9 cellular contexts compared by ENCODE assay signal in the genomic region with DNA sequence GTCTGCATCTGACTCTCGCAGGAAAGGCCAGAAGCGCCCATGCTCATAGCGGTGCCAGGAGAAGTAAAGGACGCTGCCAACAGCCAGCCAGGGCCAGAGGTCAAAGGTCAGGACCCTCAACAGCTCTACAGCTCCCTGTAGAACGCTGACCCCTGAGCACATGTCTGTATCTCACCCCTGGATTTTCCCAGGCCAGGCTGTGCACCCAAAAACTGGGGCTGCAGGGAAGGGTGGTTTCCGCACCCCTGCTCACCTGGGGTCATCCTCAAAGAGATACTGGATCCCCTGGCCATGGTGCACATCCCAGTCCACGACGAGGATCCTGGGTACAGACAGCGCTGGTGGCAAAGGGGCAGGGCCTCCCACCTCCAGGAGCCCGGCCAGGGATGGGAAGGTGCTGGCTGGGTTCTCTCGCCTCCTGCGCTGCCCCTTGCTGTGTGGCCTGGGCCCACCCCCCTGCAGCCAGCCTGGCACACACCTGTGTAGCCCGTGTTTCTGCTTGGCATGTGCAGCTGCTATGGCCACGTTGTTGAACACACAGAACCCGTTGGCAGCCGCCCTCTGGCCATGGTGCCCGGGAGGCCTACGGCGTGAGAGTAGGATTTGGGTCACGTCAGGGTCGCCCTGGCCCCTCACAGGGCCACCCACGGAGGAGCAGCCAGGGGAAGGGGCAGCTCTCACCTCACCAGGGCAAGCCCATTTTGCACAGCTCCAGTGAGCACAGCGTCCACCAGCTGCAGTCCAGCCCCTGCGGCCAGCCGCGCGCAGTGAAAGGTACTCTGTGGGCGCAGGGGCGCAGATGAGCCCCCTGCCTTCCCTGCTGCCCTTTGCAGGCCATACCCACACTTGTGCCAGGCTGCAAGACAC. TPM values are rescaled to one million over a fixed set of nuclear protein-coding genes. Genes with fewer than 3 reads are reported as not detected.
A peak's percentile ranks its signal among the peaks of the same experiment; 100 is the strongest.
DNase-seq lines count a peak whose midpoint lies in the region; ATAC-seq, FAIRE-seq and TF ChIP-seq lines count a peak whose summit lies in the region.
"Had no signal": no experiment of that assay in that cellular context is flagged by ENCODE, and none has a peak within 500 bp of the region (broad histone marks: within the 10 kb centered on the region; RNA-seq: fewer than 3 reads in every experiment).

No MANE protein-coding gene starts in this region.

- peak; percentile 6; the same call in 1 of the 2 replicates for TF ChIP-seq POLR2A in GM12878 (IDR thresholded peaks at IDR 0.05; ENCODE audit: low read depth, low read length)

- SMC1A ChIA-PET in GM12878 (lab: Charles Lee; ENCODE audit: uncharacterized antibody, unreplicated experiment), result no interaction called here

- H3K79me2 ChIP-seq in SK-N-SH (ENCODE audit: insufficient read depth), result peaks cover 33% of the 10 kb centered on the region
- H3K79me2 ChIP-seq in GM12878 (ENCODE audit: control insufficient read depth, insufficient read depth, low read length), result peaks cover 26% of the 10 kb centered on the region

- ATAC-seq in SK-N-SH treated with all-trans-retinoic acid at 6 μM for 48 hours, result no peak
- ATAC-seq in GM12878, result no peak

- RAD21 ChIA-PET in GM12878 (lab: Charles Lee; ENCODE audit: unreplicated experiment), result no interaction called here

- peak overlapping the region; percentile 99 for H3K4me2 ChIP-seq in SK-N-SH
- peak overlapping the region; percentile 98 for H3K4me2 ChIP-seq in GM12878 (ENCODE audit: control insufficient read depth, insufficient read depth)

- in situ Hi-C loops in GM12878 (cut with MboI), result loop anchor here (10.0 kb wide), 2 partner anchors 245 to 365 kb away; no protein-coding TSS in a partner anchor

- BruUV-seq in GM12878 (replicated peaks; lab: Mats Ljungman, UMichigan), result no TSS peak

- 94% methylated on average over 6 of the region's 29 CpGs for WGBS in SK-N-SH (ENCODE audit: low lambda C conversion rate)
- WGBS in GM12878 (ENCODE audit: insufficient coverage, insufficient replicate concordance, low lambda C conversion rate, missing lambda C conversion rate), result 92% methylated on average over 29 of the region's 29 CpGs

- POLR2A ChIA-PET in SK-N-SH (lab: Yijun Ruan, JAX) (interaction anchor here (1.2 to 2.1 kb wide), 2 partner anchors 11 to 13 kb away, joined by 4 to 10 read pairs; no protein-coding TSS in a partner anchor), GM12878 (lab: Charles Lee) (interaction anchor here (1.0 to 2.7 kb wide), 2 partner anchors 8 to 12 kb away, joined by 5 to 15 read pairs; partner anchors contain the start of gene MAPK12)

- TF ChIP-seq RAD21 in SK-N-SH (IDR thresholded peaks at IDR 0.05; ENCODE audit: low read length) (no peak), GM12878 (IDR thresholded peaks at IDR 0.05; ENCODE audit: insufficient read depth, low read depth, low read length) (no peak)

- CTCF ChIA-PET in SK-N-SH (lab: Yijun Ruan, JAX) (interaction anchor here (0.7 to 4.3 kb wide), 8 partner anchors 8 to 275 kb away, joined by 3 to 72 read pairs (median 19); partner anchors contain the start of genes DENND6B, MAPK11 and SCO2), GM12878 (lab: Yijun Ruan, JAX) (interaction anchor here (1.2 to 3.0 kb wide), 2 partner anchors 59 to 92 kb away, joined by 3 to 20 read pairs; no protein-coding TSS in a partner anchor)

- no peak for FAIRE-seq in GM12878 (lab: Jason Lieb, UNC)
- FAIRE-seq: A204.1 had no signal

- TF ChIP-seq CTCF in SK-N-SH (IDR thresholded peaks at IDR 0.05) (no peak), GM12878 (IDR thresholded peaks at IDR 0.05 in 2 of 3, conservative IDR thresholded peaks at IDR 0.05 in 1 of 3; ENCODE audit: control insufficient read depth in 2 of 3, extremely low read depth in 1 of 3, insufficient read depth in 1 of 3, low read depth in 3 of 3, low read length in 3 of 3) (no peak)

- peaks cover 32% of the 10 kb centered on the region for H3F3A ChIP-seq in SK-N-SH (replicated peaks; ENCODE audit: insufficient read depth)

- TF ChIP-seq EP300 in SK-N-SH (IDR thresholded peaks at IDR 0.05; ENCODE audit: borderline replicate concordance in 1 of 2, low read depth in 1 of 2, low read length in 1 of 2) (no peak), GM12878 (IDR thresholded peaks at IDR 0.05; ENCODE audit: borderline replicate concordance in 1 of 2, control insufficient read depth in 1 of 2, low read depth in 2 of 2, low read length in 2 of 2) (no peak)

- H3K9ac ChIP-seq in SK-N-SH (0 out of 2 replicates have a peak overlapping the region, but pooled peaks have one; percentile 92), GM12878 (ENCODE audit: control insufficient read depth, insufficient read depth, low read length) (peak overlapping the region; percentile 87; the same call in 1 of the 2 replicates)

- no peaks in the 10 kb centered on the region for H3K9me2 ChIP-seq in SK-N-SH

- H3K27ac ChIP-seq in SK-N-SH (ENCODE audit: low read depth in 2 of 2, low read length in 1 of 2), result peak overlapping the region; percentile 62 to 86; a peak in 2 of 4 replicates
- peak overlapping the region; percentile 78 for H3K27ac ChIP-seq in GM12878 (ENCODE audit: control insufficient read depth, insufficient read depth)

- intact Hi-C loops in GM12878 (cut with micrococcal nuclease; ENCODE audit: unreplicated experiment), result loop anchor here (5.0 to 10.0 kb wide), 3 partner anchors 225 to 443 kb away; partner anchors contain the start of gene SBF1

- H3K4me1 ChIP-seq in SK-N-SH (ENCODE audit: control insufficient read depth in 1 of 2, insufficient read depth in 2 of 2, low read depth in 1 of 2, low read length in 1 of 2), result peaks cover 9 to 59% of the 10 kb centered on the region in 2 experiments; a peak in 2 of 4 replicates
- peaks cover 32% of the 10 kb centered on the region for H3K4me1 ChIP-seq in GM12878 (ENCODE audit: control insufficient read depth, insufficient read depth, low read length)

- H3K4me3 ChIP-seq in SK-N-SH (ENCODE audit: low read depth in 2 of 2, low read length in 1 of 2), result peak overlapping the region; percentile 80 to 89; a peak in 3 of 4 replicates
- peak overlapping the region; percentile 98 for H3K4me3 ChIP-seq in GM12878
- H3K4me3 ChIP-seq in skeletal muscle cell (ENCODE audit: low read depth, low read length), result peak overlapping the region; percentile 81

- H3K9me3 ChIP-seq in SK-N-SH (no peaks in the 10 kb centered on the region), GM12878 (replicated peaks; ENCODE audit: control insufficient read depth, insufficient read depth, low read length) (no peaks in the 10 kb centered on the region)

- H3K27me3 ChIP-seq in SK-N-SH (ENCODE audit: insufficient read depth) (no peaks in the 10 kb centered on the region), GM12878 (replicated peaks in 1 of 2; ENCODE audit: control insufficient read depth in 2 of 2, insufficient read depth in 2 of 2, low read length in 1 of 2) (no peaks in the 10 kb centered on the region)

- H4K20me1 ChIP-seq in SK-N-SH (ENCODE audit: insufficient read depth) (0 out of 2 replicates have a peak, but pooled peaks cover 7% of the 10 kb centered on the region), GM12878 (ENCODE audit: control insufficient read depth, insufficient read depth) (no peaks in the 10 kb centered on the region; the same call in 1 of the 2 replicates)

- no peak for DNase-seq in SK-N-SH
- no peak for DNase-seq in GM12878 (ENCODE audit: low read depth, low spot score)
- DNase-seq in skeletal muscle cell (ENCODE audit: low read depth), result no peak
- no peak for DNase-seq in HCEC 1CT
- no peak for DNase-seq in NCI-H1694 (lab: John Stamatoyannopoulos, UW)
- DNase-seq: activated CD4-positive, alpha-beta T cell treated with anti-CD3 and anti-CD28 coated beads, Interleukin-2, amount 50 U/mL, for 1 hour; head of caudate nucleus had no signal

- peaks cover 5 to 30% of the 10 kb centered on the region in 2 experiments for H3K36me3 ChIP-seq in SK-N-SH (replicated peaks in 1 of 2; ENCODE audit: control insufficient read depth in 1 of 2, insufficient read depth in 2 of 2, low read length in 1 of 2)
- peaks cover 6 to 14% of the 10 kb centered on the region in 2 experiments; a peak in 3 of 4 replicates for H3K36me3 ChIP-seq in GM12878 (ENCODE audit: control insufficient read depth in 2 of 2, insufficient read depth in 2 of 2, low read length in 1 of 2)

- no peak overlapping the region for H2AFZ ChIP-seq in SK-N-SH (ENCODE audit: low read depth)
- H2AFZ ChIP-seq in GM12878 (ENCODE audit: control insufficient read depth, low read depth, low read length), result no peak overlapping the region

RNA-seq across cellular contexts. Expression of gene HDAC10, which starts 1.4 kb away (rescaled TPM):
- polyA plus RNA-seq in SK-N-SH (2012; rRNA removed) (51.9 and 55.1 TPM in 2 replicates), GM12878 (2011; rRNA removed) (4.4 and 7.9 TPM in 2 replicates), GM12878 (2014; fragmentation: Illumina TruSeq; extraction: Trizol) (1.2 and 4.3 TPM in 2 replicates), GM12878 (2014; fragmentation: Nextera tagmentation; extraction: Ambion mirVana) (under 1 TPM; 0.26 to 0.51 TPM), GM12878 (2014; rRNA removed) (42.3 and 51.7 TPM in 2 replicates), GM12878 (2016; fragmentation: Nextera tagmentation; extraction: Ambion mirVana) (1 to 10 TPM; 4.5 to 5.0 TPM)
- 6.6 and 12.2 TPM in 2 replicates for polyA plus RNA-seq in SK-N-SH (2012; cell fraction: cytosol; rRNA removed)
- polyA plus RNA-seq in SK-N-SH (2012; cell fraction: nucleus; rRNA removed), result 513 and 740 TPM in 2 replicates
- total RNA-seq in GM12878 (2013; cell fraction: nucleolus; rRNA removed), result 111 and 138 TPM in 2 replicates
- total RNA-seq in GM12878 (2014; rRNA removed) (13.8 and 20.5 TPM in 2 replicates), GM12878 (2014; rRNA removed; fragmentation: Illumina TruSeq; extraction: Trizol) (3.9 and 5.1 TPM in 2 replicates), GM12878 (2021) (42.4 and 48.6 TPM in 2 replicates)
- 19.5 TPM for polyA plus RNA-seq in GM12878 (2011; ENCODE audit: low read depth)
- polyA plus RNA-seq in GM12878 (2011; cell fraction: cytosol; rRNA removed), result 6.1 and 11.1 TPM in 2 replicates
- 298 and 323 TPM in 2 replicates for polyA plus RNA-seq in GM12878 (2011; cell fraction: nucleus; rRNA removed)
- 62.3 and 69.8 TPM in 2 replicates for polyA plus RNA-seq in GM12878 (2012)
- 9.3 and 15.4 TPM in 2 replicates for polyA minus RNA-seq in GM12878 (2011; rRNA and poly(A)+ RNA removed)
- polyA minus RNA-seq in GM12878 (2011; cell fraction: cytosol; rRNA and poly(A)+ RNA removed), result 11.4 and 11.5 TPM in 2 replicates
- 51.5 and 73.5 TPM in 2 replicates for polyA minus RNA-seq in GM12878 (2011; cell fraction: nucleus; rRNA and poly(A)+ RNA removed)

RNA-seq across cellular contexts. Expression of gene TUBGCP6, which starts 4.8 kb away (rescaled TPM):
- polyA plus RNA-seq in SK-N-SH (2012; rRNA removed) (40.4 and 42.8 TPM in 2 replicates), GM12878 (2011; rRNA removed) (7.7 and 16.1 TPM in 2 replicates), GM12878 (2014; fragmentation: Illumina TruSeq; extraction: Trizol) (5.7 and 9.6 TPM in 2 replicates), GM12878 (2014; fragmentation: Nextera tagmentation; extraction: Ambion mirVana) (1 to 10 TPM in 1 of 2 experiments, under 1 TPM in 1; 0.74 to 2.0 TPM), GM12878 (2014; rRNA removed) (35.5 and 42.2 TPM in 2 replicates), GM12878 (2016; fragmentation: Nextera tagmentation; extraction: Ambion mirVana) (10 to 100 TPM; 22.8 to 23.0 TPM)
- polyA plus RNA-seq in SK-N-SH (2012; cell fraction: cytosol; rRNA removed), result 4.9 and 9.1 TPM in 2 replicates
- polyA plus RNA-seq in SK-N-SH (2012; cell fraction: nucleus; rRNA removed), result 290 and 343 TPM in 2 replicates
- 117 and 138 TPM in 2 replicates for total RNA-seq in GM12878 (2013; cell fraction: nucleolus; rRNA removed)
- total RNA-seq in GM12878 (2014; rRNA removed) (29.8 and 31.1 TPM in 2 replicates), GM12878 (2014; rRNA removed; fragmentation: Illumina TruSeq; extraction: Trizol) (9.7 and 10.4 TPM in 2 replicates), GM12878 (2021) (33.3 and 41.4 TPM in 2 replicates)
- 14.9 TPM for polyA plus RNA-seq in GM12878 (2011; ENCODE audit: low read depth)
- 16.2 and 26.4 TPM in 2 replicates for polyA plus RNA-seq in GM12878 (2011; cell fraction: cytosol; rRNA removed)
- 370 and 394 TPM in 2 replicates for polyA plus RNA-seq in GM12878 (2011; cell fraction: nucleus; rRNA removed)
- 31.4 and 32.3 TPM in 2 replicates for polyA plus RNA-seq in GM12878 (2012)
- 13.4 and 15.0 TPM in 2 replicates for polyA minus RNA-seq in GM12878 (2011; rRNA and poly(A)+ RNA removed)
- 10.2 and 10.4 TPM in 2 replicates for polyA minus RNA-seq in GM12878 (2011; cell fraction: cytosol; rRNA and poly(A)+ RNA removed)
- polyA minus RNA-seq in GM12878 (2011; cell fraction: nucleus; rRNA and poly(A)+ RNA removed), result 32.4 and 44.1 TPM in 2 replicates

RNA-seq across cellular contexts. Expression of gene MAPK12, which starts 11.9 kb away (rescaled TPM):
- 118 TPM in 2 replicates for polyA plus RNA-seq in SK-N-SH (2012; rRNA removed)
- 43.8 and 58.3 TPM in 2 replicates for polyA plus RNA-seq in SK-N-SH (2012; cell fraction: cytosol; rRNA removed)
- polyA plus RNA-seq in SK-N-SH (2012; cell fraction: nucleus; rRNA removed), result 480 and 590 TPM in 2 replicates
- total RNA-seq in GM12878 (2013; cell fraction: nucleolus; rRNA removed), result 54.9 and 65.7 TPM in 2 replicates
- 22.8 and 23.0 TPM in 2 replicates for total RNA-seq in GM12878 (2014; rRNA removed)
- total RNA-seq in GM12878 (2014; rRNA removed; fragmentation: Illumina TruSeq; extraction: Trizol), result 14.5 and 16.5 TPM in 2 replicates
- total RNA-seq in GM12878 (2021), result 34.0 and 38.9 TPM in 2 replicates
- 6.8 TPM for polyA plus RNA-seq in GM12878 (2011; ENCODE audit: low read depth)
- polyA plus RNA-seq in GM12878 (2011; rRNA removed), result 7.5 and 16.1 TPM in 2 replicates
- polyA plus RNA-seq in GM12878 (2011; cell fraction: cytosol; rRNA removed), result 22.6 and 27.5 TPM in 2 replicates
- 130 and 145 TPM in 2 replicates for polyA plus RNA-seq in GM12878 (2011; cell fraction: nucleus; rRNA removed)
- polyA plus RNA-seq in GM12878 (2012), result 15.0 and 21.3 TPM in 2 replicates
- 3.6 and 16.1 TPM in 2 replicates for polyA plus RNA-seq in GM12878 (2014; fragmentation: Illumina TruSeq; extraction: Trizol)
- polyA plus RNA-seq in GM12878 (2014; fragmentation: Nextera tagmentation; extraction: Ambion mirVana), result 1 to 10 TPM; 1.1 to 3.8 TPM
- 32.0 and 33.2 TPM in 2 replicates for polyA plus RNA-seq in GM12878 (2014; rRNA removed)
- 10 to 100 TPM in 1 of 2 experiments, 1 to 10 TPM in 1; 9.5 to 17.1 TPM for polyA plus RNA-seq in GM12878 (2016; fragmentation: Nextera tagmentation; extraction: Ambion mirVana)
- polyA minus RNA-seq in GM12878 (2011; rRNA and poly(A)+ RNA removed), result 12.6 and 18.3 TPM in 2 replicates
- 7.8 and 10.4 TPM in 2 replicates for polyA minus RNA-seq in GM12878 (2011; cell fraction: cytosol; rRNA and poly(A)+ RNA removed)
- polyA minus RNA-seq in GM12878 (2011; cell fraction: nucleus; rRNA and poly(A)+ RNA removed), result 25.1 and 35.3 TPM in 2 replicates

RNA-seq across cellular contexts. Expression of gene MAPK11, which starts 20.6 kb away (rescaled TPM):
- 36.0 and 38.3 TPM in 2 replicates for polyA plus RNA-seq in SK-N-SH (2012; rRNA removed)
- 9.2 and 14.0 TPM in 2 replicates for polyA plus RNA-seq in SK-N-SH (2012; cell fraction: cytosol; rRNA removed)
- 182 and 260 TPM in 2 replicates for polyA plus RNA-seq in SK-N-SH (2012; cell fraction: nucleus; rRNA removed)
- 5.1 and 5.8 TPM in 2 replicates for total RNA-seq in GM12878 (2013; cell fraction: nucleolus; rRNA removed)
- total RNA-seq in GM12878 (2014; rRNA removed), result 9.4 and 10.0 TPM in 2 replicates
- total RNA-seq in GM12878 (2014; rRNA removed; fragmentation: Illumina TruSeq; extraction: Trizol), result 3.8 and 4.0 TPM in 2 replicates
- 10.8 and 12.8 TPM in 2 replicates for total RNA-seq in GM12878 (2021)
- 2.6 TPM for polyA plus RNA-seq in GM12878 (2011; ENCODE audit: low read depth)
- 2.5 and 6.2 TPM in 2 replicates for polyA plus RNA-seq in GM12878 (2011; rRNA removed)
- 5.7 and 9.1 TPM in 2 replicates for polyA plus RNA-seq in GM12878 (2011; cell fraction: cytosol; rRNA removed)
- 33.9 and 40.9 TPM in 2 replicates for polyA plus RNA-seq in GM12878 (2011; cell fraction: nucleus; rRNA removed)
- polyA plus RNA-seq in GM12878 (2012), result 6.6 and 7.4 TPM in 2 replicates
- 1.4 and 3.7 TPM in 2 replicates for polyA plus RNA-seq in GM12878 (2014; fragmentation: Illumina TruSeq; extraction: Trizol)
- under 1 TPM; 0.05 to 0.16 TPM for polyA plus RNA-seq in GM12878 (2014; fragmentation: Nextera tagmentation; extraction: Ambion mirVana)
- 11.6 and 14.0 TPM in 2 replicates for polyA plus RNA-seq in GM12878 (2014; rRNA removed)
- polyA plus RNA-seq in GM12878 (2016; fragmentation: Nextera tagmentation; extraction: Ambion mirVana), result under 1 TPM; 0.44 to 0.58 TPM
- 3.4 and 6.0 TPM in 2 replicates for polyA minus RNA-seq in GM12878 (2011; rRNA and poly(A)+ RNA removed)
- polyA minus RNA-seq in GM12878 (2011; cell fraction: cytosol; rRNA and poly(A)+ RNA removed), result 2.1 and 3.0 TPM in 2 replicates
- 2.9 and 3.2 TPM in 2 replicates for polyA minus RNA-seq in GM12878 (2011; cell fraction: nucleus; rRNA and poly(A)+ RNA removed)

RNA-seq across cellular contexts. Expression of gene SELENOO, which starts 48.8 kb away (rescaled TPM):
- polyA plus RNA-seq in SK-N-SH (2012; rRNA removed) (23.3 and 26.7 TPM in 2 replicates), GM12878 (2011; rRNA removed) (3.2 and 7.6 TPM in 2 replicates), GM12878 (2014; fragmentation: Illumina TruSeq; extraction: Trizol) (0.16 and 2.4 TPM in 2 replicates), GM12878 (2014; fragmentation: Nextera tagmentation; extraction: Ambion mirVana) (1 to 10 TPM in 1 of 2 experiments, under 1 TPM in 1; 0.42 to 1.4 TPM), GM12878 (2014; rRNA removed) (20.3 and 28.2 TPM in 2 replicates), GM12878 (2016; fragmentation: Nextera tagmentation; extraction: Ambion mirVana) (1 to 10 TPM; 2.1 to 2.3 TPM)
- polyA plus RNA-seq in SK-N-SH (2012; cell fraction: cytosol; rRNA removed), result 6.7 and 11.5 TPM in 2 replicates
- polyA plus RNA-seq in SK-N-SH (2012; cell fraction: nucleus; rRNA removed), result 121 and 176 TPM in 2 replicates
- 8.6 and 12.9 TPM in 2 replicates for total RNA-seq in GM12878 (2013; cell fraction: nucleolus; rRNA removed)
- total RNA-seq in GM12878 (2014; rRNA removed) (19.8 and 23.3 TPM in 2 replicates), GM12878 (2014; rRNA removed; fragmentation: Illumina TruSeq; extraction: Trizol) (4.1 and 4.3 TPM in 2 replicates), GM12878 (2021) (18.1 and 21.7 TPM in 2 replicates)
- polyA plus RNA-seq in GM12878 (2011; ENCODE audit: low read depth), result 4.5 TPM
- 13.6 and 22.1 TPM in 2 replicates for polyA plus RNA-seq in GM12878 (2011; cell fraction: cytosol; rRNA removed)
- polyA plus RNA-seq in GM12878 (2011; cell fraction: nucleus; rRNA removed), result 54.5 and 73.7 TPM in 2 replicates
- polyA plus RNA-seq in GM12878 (2012), result 15.2 and 16.0 TPM in 2 replicates
- 5.2 and 11.2 TPM in 2 replicates for polyA minus RNA-seq in GM12878 (2011; rRNA and poly(A)+ RNA removed)
- polyA minus RNA-seq in GM12878 (2011; cell fraction: cytosol; rRNA and poly(A)+ RNA removed), result 3.5 and 3.7 TPM in 2 replicates
- 5.3 and 7.7 TPM in 2 replicates for polyA minus RNA-seq in GM12878 (2011; cell fraction: nucleus; rRNA and poly(A)+ RNA removed)
